ENCODE assay signal across 35 cellular contexts in the genomic region with DNA sequence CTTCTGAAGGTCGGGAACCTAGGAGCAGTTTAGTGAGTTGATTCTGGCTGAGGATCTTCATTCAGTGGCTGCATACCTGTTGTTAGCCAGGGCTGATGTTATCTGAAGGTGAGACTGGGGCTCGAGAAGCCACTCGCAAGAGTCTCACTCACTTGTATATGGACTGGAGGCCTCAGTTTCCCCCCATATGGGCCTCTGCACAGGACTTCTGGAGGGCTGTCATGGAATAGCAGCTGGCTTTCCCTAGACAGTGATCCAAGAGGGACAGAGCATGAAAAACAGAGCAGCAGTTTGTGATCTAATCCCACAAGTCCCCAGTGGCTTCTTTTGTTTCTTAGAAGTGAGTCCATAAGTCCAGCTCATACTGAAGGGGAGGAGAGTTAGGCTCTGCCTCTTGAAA.
"Had no signal": no experiment of that assay in that cellular context is flagged by ENCODE, and none has a peak within 500 bp of the region (broad histone marks: within the 10 kb centered on the region; RNA-seq: fewer than 3 reads in every experiment).

No MANE protein-coding gene starts in this region.

- H3K9me3 Mint-ChIP-seq: activated CD4-positive, alpha-beta memory T cell treated with anti-CD3 and anti-CD28 coated beads for 36 hours; activated CD4-positive, alpha-beta T cell treated with anti-CD3 and anti-CD28 coated beads, Interleukin-2, amount 10 ng/mL, durations not matched to agents 24 days and 14 days; activated naive CD4-positive, alpha-beta T cell treated with anti-CD3 and anti-CD28 coated beads for 36 hours; activated naive CD4-positive, alpha-beta T cell treated with anti-CD3 and anti-CD28 coated beads, Interleukin-2, amount 50 U/mL, for 24 hours; activated naive CD8-positive, alpha-beta T cell treated with anti-CD3 and anti-CD28 coated beads for 36 hours; activated naive CD8-positive, alpha-beta T cell treated with anti-CD3 and anti-CD28 coated beads, Interleukin-2, amount 50 U/mL, for 24 hours; activated T-helper 1 cell treated with anti-CD3 and anti-CD28 coated beads, Interleukin-12 subunit alpha, Interleukin-12 subunit beta, Interleukin-2, Interleukin-4 antibody, amounts not matched to agents 30 ng/mL and 10 ng/mL and 1 ng/mL, durations not matched to agents 14 hours and 24 hours and 36 hours; activated T-helper 2 cell treated with anti-CD3 and anti-CD28 coated beads, Interferon-gamma antibody, Interleukin-2, Interleukin-4, amounts not matched to agents 10 μg/mL and 5 μg/mL and 100 μg/mL, durations not matched to agents 14 hours and 24 hours and 36 hours; dendritic cell treated with granulocyte-macrophage colony-stimulating factor and Interleukin-4, amounts not matched to agents 40 ng/mL and 50 ng/mL, for 4 days had no signal

- H3K27me3 ChIP-seq: adrenal gland, breast epithelium, cardiac muscle cell, colonic mucosa had no signal

- H3K27ac Mint-ChIP-seq: activated CD4-positive, alpha-beta memory T cell treated with anti-CD3 and anti-CD28 coated beads for 36 hours; activated CD4-positive, alpha-beta T cell treated with anti-CD3 and anti-CD28 coated beads for 36 hours; activated CD4-positive, alpha-beta T cell treated with anti-CD3 and anti-CD28 coated beads, Interleukin-2, amount 10 ng/mL, durations not matched to agents 24 days and 14 days; activated CD8-positive, alpha-beta memory T cell treated with anti-CD3 and anti-CD28 coated beads, Interleukin-2, amount 10 ng/mL, durations not matched to agents 7 days and 5 days; activated CD8-positive, alpha-beta T cell treated with anti-CD3 and anti-CD28 coated beads, Interleukin-2, amount 10 ng/mL, durations not matched to agents 7 days and 5 days; activated naive CD4-positive, alpha-beta T cell treated with anti-CD3 and anti-CD28 coated beads for 36 hours; activated naive CD4-positive, alpha-beta T cell treated with anti-CD3 and anti-CD28 coated beads, Interleukin-2, amount 50 U/mL, for 24 hours; activated naive CD8-positive, alpha-beta T cell treated with anti-CD3 and anti-CD28 coated beads for 36 hours; activated naive CD8-positive, alpha-beta T cell treated with anti-CD3 and anti-CD28 coated beads, Interleukin-2, amount 50 U/mL, for 24 hours; activated T-helper 1 cell treated with anti-CD3 and anti-CD28 coated beads, Interleukin-12 subunit alpha, Interleukin-12 subunit beta, Interleukin-2, Interleukin-4 antibody, amounts not matched to agents 30 ng/mL and 10 ng/mL and 1 ng/mL, durations not matched to agents 14 hours and 24 hours and 36 hours; activated T-helper 2 cell treated with anti-CD3 and anti-CD28 coated beads, Interferon-gamma antibody, Interleukin-2, Interleukin-4, amounts not matched to agents 10 μg/mL and 5 μg/mL and 100 μg/mL, durations not matched to agents 14 hours and 24 hours and 36 hours; brain; dendritic cell treated with granulocyte-macrophage colony-stimulating factor and Interleukin-4, amounts not matched to agents 40 ng/mL and 50 ng/mL, for 4 days; endodermal cell had no signal

- H3K27me3 Mint-ChIP-seq: activated CD4-positive, alpha-beta T cell treated with anti-CD3 and anti-CD28 coated beads, Interleukin-2, amount 10 ng/mL, durations not matched to agents 24 days and 14 days; activated CD8-positive, alpha-beta memory T cell treated with anti-CD3 and anti-CD28 coated beads, Interleukin-2, amount 10 ng/mL, durations not matched to agents 7 days and 5 days; activated naive CD4-positive, alpha-beta T cell treated with anti-CD3 and anti-CD28 coated beads, Interleukin-2, amount 50 U/mL, for 24 hours; activated naive CD8-positive, alpha-beta T cell treated with anti-CD3 and anti-CD28 coated beads, Interleukin-2, amount 50 U/mL, for 24 hours; dendritic cell treated with granulocyte-macrophage colony-stimulating factor and Interleukin-4, amounts not matched to agents 40 ng/mL and 50 ng/mL, for 4 days had no signal

- DNase-seq: activated CD4-positive, alpha-beta memory T cell treated with anti-CD3 and anti-CD28 coated beads for 36 hours; activated CD4-positive, alpha-beta T cell treated with anti-CD3 and anti-CD28 coated beads for 36 hours; activated CD4-positive, alpha-beta T cell treated with anti-CD3 and anti-CD28 coated beads, Interleukin-2, amount 10 ng/mL, durations not matched to agents 24 days and 14 days; activated CD4-positive, CD25-positive, alpha-beta regulatory T cell; activated CD4-positive, CD25-positive, alpha-beta regulatory T cell treated with anti-CD3 and anti-CD28 coated beads, Interleukin-2, amount 50 U/mL, for 72 hours; activated CD8-positive, alpha-beta memory T cell treated with anti-CD3 and anti-CD28 coated beads, Interleukin-2, amount 10 ng/mL, durations not matched to agents 7 days and 5 days; activated CD8-positive, alpha-beta memory T cell treated with anti-CD3 and anti-CD28 coated beads, Interleukin-2, amount 50 U/mL, for 4 hours; activated CD8-positive, alpha-beta T cell treated with anti-CD3 and anti-CD28 coated beads, Interleukin-2, amount 10 ng/mL, durations not matched to agents 7 days and 5 days; activated effector memory CD4-positive, alpha-beta T cell treated with anti-CD3 and anti-CD28 coated beads, Interleukin-2, amount 50 U/mL, for 16 hours; activated naive CD4-positive, alpha-beta T cell treated with anti-CD3 and anti-CD28 coated beads for 36 hours; activated naive CD8-positive, alpha-beta T cell treated with anti-CD3 and anti-CD28 coated beads for 36 hours; activated naive CD8-positive, alpha-beta T cell treated with anti-CD3 and anti-CD28 coated beads, Interleukin-2, amount 50 U/mL, for 24 hours; activated T-cell treated with anti-CD3 and anti-CD28 coated beads, Interleukin-2, amount 50 U/mL, for 1 hour; activated T-cell treated with anti-CD3 and anti-CD28 coated beads, Interleukin-2, amount 50 U/mL, for 48 hours; adrenal gland; amygdala; aorta; central memory CD4-positive, alpha-beta T cell; cerebellar nuclear complex; colonic mucosa; dorsolateral prefrontal cortex; effector memory CD4-positive, alpha-beta T cell; endodermal cell; foreskin melanocyte; heart right ventricle; T-helper 2 cell had no signal

- ATAC-seq: activated CD4-positive, alpha-beta T cell treated with anti-CD3 and anti-CD28 coated beads for 36 hours; activated CD8-positive, alpha-beta memory T cell treated with anti-CD3 and anti-CD28 coated beads, Interleukin-2, amount 10 ng/mL, durations not matched to agents 7 days and 5 days; activated CD8-positive, alpha-beta T cell treated with anti-CD3 and anti-CD28 coated beads, Interleukin-2, amount 10 ng/mL, durations not matched to agents 7 days and 5 days; activated naive CD8-positive, alpha-beta T cell treated with anti-CD3 and anti-CD28 coated beads, Interleukin-2, amount 50 U/mL, for 24 hours; esophagus mucosa; gastroesophageal sphincter; heart right ventricle had no signal

- H3K36me3 ChIP-seq: adrenal gland, breast epithelium, cardiac muscle cell, colonic mucosa, gastroesophageal sphincter, heart right ventricle had no signal

- H3K4me3 Mint-ChIP-seq: activated CD4-positive, alpha-beta memory T cell treated with anti-CD3 and anti-CD28 coated beads for 36 hours; activated CD4-positive, alpha-beta T cell treated with anti-CD3 and anti-CD28 coated beads for 36 hours; activated CD4-positive, alpha-beta T cell treated with anti-CD3 and anti-CD28 coated beads, Interleukin-2, amount 10 ng/mL, durations not matched to agents 24 days and 14 days; activated CD8-positive, alpha-beta memory T cell treated with anti-CD3 and anti-CD28 coated beads, Interleukin-2, amount 10 ng/mL, durations not matched to agents 7 days and 5 days; activated CD8-positive, alpha-beta T cell treated with anti-CD3 and anti-CD28 coated beads, Interleukin-2, amount 10 ng/mL, durations not matched to agents 7 days and 5 days; activated naive CD4-positive, alpha-beta T cell treated with anti-CD3 and anti-CD28 coated beads for 36 hours; activated naive CD4-positive, alpha-beta T cell treated with anti-CD3 and anti-CD28 coated beads, Interleukin-2, amount 50 U/mL, for 24 hours; activated naive CD8-positive, alpha-beta T cell treated with anti-CD3 and anti-CD28 coated beads for 36 hours; activated naive CD8-positive, alpha-beta T cell treated with anti-CD3 and anti-CD28 coated beads, Interleukin-2, amount 50 U/mL, for 24 hours; activated T-helper 1 cell treated with anti-CD3 and anti-CD28 coated beads, Interleukin-12 subunit alpha, Interleukin-12 subunit beta, Interleukin-2, Interleukin-4 antibody, amounts not matched to agents 30 ng/mL and 10 ng/mL and 1 ng/mL, durations not matched to agents 14 hours and 24 hours and 36 hours; brain; dendritic cell treated with granulocyte-macrophage colony-stimulating factor and Interleukin-4, amounts not matched to agents 40 ng/mL and 50 ng/mL, for 4 days; endodermal cell had no signal

- H3K4me1 ChIP-seq: adrenal gland, breast epithelium, colonic mucosa had no signal

- H3K4me1 Mint-ChIP-seq: activated CD4-positive, alpha-beta T cell treated with anti-CD3 and anti-CD28 coated beads for 36 hours; activated CD4-positive, alpha-beta T cell treated with anti-CD3 and anti-CD28 coated beads, Interleukin-2, amount 10 ng/mL, durations not matched to agents 24 days and 14 days; activated CD8-positive, alpha-beta memory T cell treated with anti-CD3 and anti-CD28 coated beads, Interleukin-2, amount 10 ng/mL, durations not matched to agents 7 days and 5 days; activated naive CD4-positive, alpha-beta T cell treated with anti-CD3 and anti-CD28 coated beads, Interleukin-2, amount 50 U/mL, for 24 hours; activated naive CD8-positive, alpha-beta T cell treated with anti-CD3 and anti-CD28 coated beads for 36 hours; activated naive CD8-positive, alpha-beta T cell treated with anti-CD3 and anti-CD28 coated beads, Interleukin-2, amount 50 U/mL, for 24 hours; endodermal cell had no signal

- H3K36me3 Mint-ChIP-seq: activated CD4-positive, alpha-beta memory T cell treated with anti-CD3 and anti-CD28 coated beads for 36 hours; activated CD8-positive, alpha-beta memory T cell treated with anti-CD3 and anti-CD28 coated beads, Interleukin-2, amount 10 ng/mL, durations not matched to agents 7 days and 5 days; activated naive CD4-positive, alpha-beta T cell treated with anti-CD3 and anti-CD28 coated beads, Interleukin-2, amount 50 U/mL, for 24 hours; activated naive CD8-positive, alpha-beta T cell treated with anti-CD3 and anti-CD28 coated beads for 36 hours; brain had no signal

- H3K4me3 ChIP-seq: adrenal gland, breast epithelium, cardiac muscle cell, colonic mucosa, dorsolateral prefrontal cortex, gastroesophageal sphincter, heart right ventricle had no signal

- H3K9me3 ChIP-seq: breast epithelium, colonic mucosa, gastroesophageal sphincter, heart right ventricle had no signal
